In the genomic region with DNA sequence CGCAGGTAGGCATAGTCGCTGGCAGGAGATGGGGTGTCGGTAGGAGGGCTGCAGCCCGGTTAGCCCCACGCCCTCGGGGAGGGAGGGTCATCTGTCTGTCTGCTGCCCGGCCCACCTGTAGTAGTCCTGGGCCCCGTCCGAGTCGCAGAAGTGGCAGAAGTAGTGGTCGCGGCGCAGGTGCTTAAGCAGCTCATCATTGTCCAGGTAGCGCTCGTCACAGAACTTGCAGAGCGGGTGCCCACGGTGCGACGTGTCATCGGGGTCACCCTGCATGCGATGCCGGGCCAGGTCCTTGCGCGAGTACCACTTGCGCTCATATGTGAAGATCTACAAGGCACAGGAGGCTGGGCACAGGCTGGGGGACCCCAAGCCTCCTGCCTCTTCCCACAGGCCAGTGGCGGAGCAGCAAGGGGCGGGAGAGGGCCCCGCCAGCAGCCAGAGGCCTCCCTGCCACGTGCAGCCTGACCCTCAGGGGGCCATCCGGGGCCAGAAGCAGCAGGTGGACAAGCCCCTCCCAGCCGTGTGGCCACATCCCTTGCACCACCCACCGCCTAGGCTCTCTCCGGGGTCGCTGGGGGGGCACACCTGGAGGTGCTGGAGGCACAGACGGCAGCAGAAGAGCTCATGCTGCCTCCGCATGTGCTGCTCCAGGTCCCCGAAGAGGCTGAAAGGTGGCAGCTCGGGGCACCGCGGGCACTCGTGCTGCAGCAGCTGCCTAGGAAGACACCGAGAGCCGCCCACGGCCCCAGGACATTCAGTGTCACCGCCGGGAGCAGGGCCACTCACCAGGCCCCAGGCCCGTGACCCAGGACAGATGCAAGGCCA, we compare ENCODE assay signal across 19 cellular contexts. TPM values are rescaled to one million over a fixed set of nuclear protein-coding genes. Genes with fewer than 3 reads are reported as not detected.
DNase-seq lines count a peak whose midpoint lies in the region; ATAC-seq, FAIRE-seq and TF ChIP-seq lines count a peak whose summit lies in the region.
"Had no signal": no experiment of that assay in that cellular context is flagged by ENCODE, and none has a peak within 500 bp of the region (broad histone marks: within the 10 kb centered on the region; RNA-seq: fewer than 3 reads in every experiment).

No MANE protein-coding gene starts in this region.

- ATAC-seq in pancreas (no peak), upper lobe of right lung (no peak)

- intact Hi-C loops in pancreas (cut with DNase I) (no loop called here), upper lobe of right lung (cut with DNase I) (no loop called here)

- FAIRE-seq in pancreas (lab: Jason Lieb, UNC): no peak

- H3K36me3 ChIP-seq in pancreas (peaks cover 19 to 57% (median 39%) of the 10 kb centered on the region in 3 donors), upper lobe of right lung (peaks cover 59% of the 10 kb centered on the region)

- H3K27ac ChIP-seq in pancreas (no peak overlapping the region), upper lobe of right lung (no peak overlapping the region)
- H3K27ac ChIP-seq: KMS-11, PC-9 had no signal

- H3K27me3 ChIP-seq in pancreas (no peaks in the 10 kb centered on the region), upper lobe of right lung (no peaks in the 10 kb centered on the region)

- 90 to 91% methylated on average over 47 of the region's 47 CpGs for whole genome bisulfite sequencing in pancreas, 2 donors

- no peaks in the 10 kb centered on the region for H3K9me3 ChIP-seq in pancreas
- no peaks in the 10 kb centered on the region for H3K9me3 ChIP-seq in upper lobe of right lung

- H3K4me3 ChIP-seq in pancreas (no peak overlapping the region), upper lobe of right lung (no peak overlapping the region)
- H3K4me3 ChIP-seq: PC-9 had no signal

- peaks cover 86% of the 10 kb centered on the region for H3K36me3 Mint-ChIP-seq in activated T-cell treated with anti-CD3 and anti-CD28 coated beads, Interleukin-2, amount 50 U/mL, for 24 hours (ENCODE audit: low read depth)
- no peaks in the 10 kb centered on the region for H3K36me3 Mint-ChIP-seq in endothelial cell (ENCODE audit: low read depth, unreplicated experiment)

- TF ChIP-seq CTCF in endothelial cell (IDR thresholded peaks at IDR 0.05; ENCODE audit: unreplicated experiment): no peak
- no peak for TF ChIP-seq CTCF in pancreas (IDR thresholded peaks at IDR 0.05)
- TF ChIP-seq CTCF in upper lobe of right lung (IDR thresholded peaks at IDR 0.05): no peak

- H3K4me1 ChIP-seq in pancreas: peaks cover 14 to 33% (median 33%) of the 10 kb centered on the region in 3 donors
- peaks cover 46% of the 10 kb centered on the region for H3K4me1 ChIP-seq in upper lobe of right lung

- no peaks in the 10 kb centered on the region for H3K9me3 Mint-ChIP-seq in activated T-cell treated with anti-CD3 and anti-CD28 coated beads, Interleukin-2, amount 50 U/mL, for 24 hours
- no peaks in the 10 kb centered on the region for H3K9me3 Mint-ChIP-seq in endothelial cell (ENCODE audit: unreplicated experiment)
- H3K9me3 Mint-ChIP-seq: CD4-positive, alpha-beta T cell; HFFc6 had no signal

- H3K4me1 Mint-ChIP-seq in activated T-cell treated with anti-CD3 and anti-CD28 coated beads, Interleukin-2, amount 50 U/mL, for 24 hours (ENCODE audit: low read depth): peaks cover 36% of the 10 kb centered on the region
- peaks cover 5% of the 10 kb centered on the region for H3K4me1 Mint-ChIP-seq in endothelial cell (ENCODE audit: unreplicated experiment)

- H3K27me3 Mint-ChIP-seq in activated T-cell treated with anti-CD3 and anti-CD28 coated beads, Interleukin-2, amount 50 U/mL, for 24 hours: no peaks in the 10 kb centered on the region
- H3K27me3 Mint-ChIP-seq in endothelial cell (ENCODE audit: unreplicated experiment): peaks cover 7% of the 10 kb centered on the region
- H3K27me3 Mint-ChIP-seq: B cell; CD4-positive, alpha-beta T cell had no signal

- no peak overlapping the region for H3K4me3 Mint-ChIP-seq in activated T-cell treated with anti-CD3 and anti-CD28 coated beads, Interleukin-2, amount 50 U/mL, for 24 hours
- peak overlapping the region; percentile 37 for H3K4me3 Mint-ChIP-seq in endothelial cell (ENCODE audit: unreplicated experiment)
- H3K4me3 Mint-ChIP-seq: B cell; CD4-positive, alpha-beta T cell; HFFc6 had no signal

- no peak for DNase-seq in activated T-cell treated with anti-CD3 and anti-CD28 coated beads, Interleukin-2, amount 50 U/mL, for 24 hours
- no peak for DNase-seq in activated T-cell treated with anti-CD3 and anti-CD28 coated beads, Interleukin-2, amount 50 U/mL, for 1 hour
- DNase-seq in endothelial cell (ENCODE audit: low spot score) (no peak), pancreas (peak in 5 of 6 donors; percentile 16 to 79 (median 57)), T1000 (lab: John Stamatoyannopoulos, UW) (no peak), upper lobe of right lung (no peak)
- DNase-seq: DMS53, HFFc6, NCI-H1092, NCI-H146, NCI-H2081, NCI-H774, PC-9 had no signal

- peak overlapping the region; percentile 50 for H3K27ac Mint-ChIP-seq in activated T-cell treated with anti-CD3 and anti-CD28 coated beads, Interleukin-2, amount 50 U/mL, for 24 hours
- no peak overlapping the region for H3K27ac Mint-ChIP-seq in endothelial cell (ENCODE audit: unreplicated experiment)
- H3K27ac Mint-ChIP-seq: B cell; CD4-positive, alpha-beta T cell; HFFc6 had no signal

RNA-seq across cellular contexts. Expression of a gene that starts 7.0 kb away (rescaled TPM):
- total RNA-seq in endothelial cell (ENCODE audit: unreplicated experiment) (34.4 TPM), pancreas (10 to 100 TPM; 26.0 to 93.6 (median 42.4) TPM), upper lobe of right lung (38.2 TPM)
- 10 to 100 TPM; 71.0 to 73.5 TPM for polyA plus RNA-seq in pancreas

RNA-seq across cellular contexts. Expression of a gene that starts 12.8 kb away (rescaled TPM):
- 0.82 TPM for total RNA-seq in endothelial cell (ENCODE audit: unreplicated experiment)
- total RNA-seq in pancreas: 1 to 10 TPM in 1 of 6 donors, under 1 TPM in 5; 0.19 to 1.5 (median 0.55) TPM
- 1 to 10 TPM in 1 of 2 donors, under 1 TPM in 1; 0.57 to 3.1 TPM for polyA plus RNA-seq in pancreas
- 0.61 TPM for total RNA-seq in upper lobe of right lung

RNA-seq across cellular contexts. Expression of a gene that starts 17.0 kb away (rescaled TPM):
- total RNA-seq in endothelial cell (ENCODE audit: unreplicated experiment): 0.82 TPM
- 1 to 10 TPM in 2 of 6 donors, under 1 TPM in 4; 0.43 to 1.9 (median 0.50) TPM for total RNA-seq in pancreas
- 1 to 10 TPM; 1.3 to 2.7 TPM for polyA plus RNA-seq in pancreas
- total RNA-seq in upper lobe of right lung: not detected

RNA-seq across cellular contexts. Expression of a gene that starts 18.6 kb away (rescaled TPM):
- total RNA-seq in endothelial cell (ENCODE audit: unreplicated experiment) (30.0 TPM), pancreas (10 to 100 TPM; 17.1 to 31.9 (median 25.9) TPM), upper lobe of right lung (23.1 TPM)
- 10 to 100 TPM; 25.7 to 62.0 TPM for polyA plus RNA-seq in pancreas

RNA-seq across cellular contexts. Expression of a gene that starts 21.3 kb away (rescaled TPM):
- total RNA-seq in endothelial cell (ENCODE audit: unreplicated experiment): 0.23 TPM
- under 1 TPM in 5 of 6 donors, not detected in 1; 0.35 to 0.69 (median 0.52) TPM for total RNA-seq in pancreas
- 1 to 10 TPM in 1 of 2 donors, under 1 TPM in 1; 0.70 to 1.6 TPM for polyA plus RNA-seq in pancreas
- total RNA-seq in upper lobe of right lung: 1.8 TPM
- total RNA-seq: M059J, SK-MEL-5 had no signal
- polyA plus RNA-seq: AG04450 had no signal

Comparison
In these comparisons a context has a peak if more than half of its experiments do, and no peak if none do; other contexts are left out.
1. DNase-seq: peak in pancreas (5 of 6); none in activated T-cell treated with anti-CD3 and anti-CD28 coated beads, Interleukin-2, amount 50 U/mL, for 24 hours (single experiment), activated T-cell treated with anti-CD3 and anti-CD28 coated beads, Interleukin-2, amount 50 U/mL, for 1 hour (single experiment), endothelial cell (single experiment), T1000 (single experiment) and upper lobe of right lung (single experiment).